In genomic region chr9:108722396-108722795, GRCh38 we compare ENCODE assay signal across 19 cellular contexts.
DNase-seq lines count a peak whose midpoint lies in the region; ATAC-seq and TF ChIP-seq lines count a peak whose summit lies in the region.
"Had no signal": no experiment of that assay in that cellular context is flagged by ENCODE, and none has a peak within 500 bp of the region (broad histone marks: within the 10 kb centered on the region; RNA-seq: fewer than 3 reads in every experiment).

No MANE protein-coding gene starts in this region.

- ATAC-seq in left ventricle myocardium superior (no peak), Right ventricle myocardium superior (ENCODE audit: poor library complexity) (no peak), gastrocnemius medialis (peak; percentile 42 to 53), HG03442 (IDR thresholded peaks at IDR 0.05; ENCODE audit: unreplicated experiment) (no peak), HG02798 (IDR thresholded peaks at IDR 0.05; ENCODE audit: poor library complexity, unreplicated experiment) (no peak)

- H3K4me3 ChIP-seq in fibroblast of the aortic adventitia (ENCODE audit: low read depth, low read length): no peak overlapping the region
- no peak overlapping the region for H3K4me3 ChIP-seq in gastrocnemius medialis
- H3K4me3 ChIP-seq in coronary artery: no peak overlapping the region

- no peaks in the 10 kb centered on the region for H3K36me3 ChIP-seq in gastrocnemius medialis

- in situ Hi-C loops in gastrocnemius medialis (cut with MboI; ENCODE audit: low sequenced_read_pairs in 4 of 4): no loop called here

- no peaks in the 10 kb centered on the region for H3K4me1 ChIP-seq in gastrocnemius medialis

- TF ChIP-seq CTCF in fibroblast of the aortic adventitia (IDR thresholded peaks at IDR 0.05; ENCODE audit: insufficient read depth, low read length) (no peak), gastrocnemius medialis (IDR thresholded peaks at IDR 0.05 in 4 of 5, conservative IDR thresholded peaks at IDR 0.05 in 1 of 5) (no peak), coronary artery (IDR thresholded peaks at IDR 0.05) (no peak)

- H3K27ac ChIP-seq in gastrocnemius medialis (no peak overlapping the region), coronary artery (no peak overlapping the region)

- H3K27me3 ChIP-seq in gastrocnemius medialis: no peaks in the 10 kb centered on the region

- DNase-seq in left ventricle myocardium superior (peak; percentile 35), Right ventricle myocardium superior (no peak), fibroblast of the aortic adventitia (ENCODE audit: low read depth) (peak; percentile 49), gastrocnemius medialis (peak; percentile 10 to 40), activated gamma-delta T cell (lab: John Stamatoyannopoulos, UW) (no peak), coronary artery (ENCODE audit: low spot score) (no peak)
- DNase-seq: 8988T, C1 segment of cervical spinal cord, GF-D8, HCEC 1CT, KG1, NCI-H1048, NCI-H1436 treated with DMSO at 0.1 percent for 48 hours, NCI-H2029 treated with DMSO at 0.1 percent for 48 hours, NCI-H2171 treated with DMSO at 0.1 percent for 48 hours, NCI-H446 treated with DMSO at 0.1 percent for 48 hours, NCI-H748 treated with DMSO at 0.1 percent for 48 hours had no signal

- intact Hi-C loops in left ventricle myocardium superior (cut with micrococcal nuclease): no loop called here
- intact Hi-C loops in Right ventricle myocardium superior (cut with DNase I): no loop called here
- intact Hi-C loops in gastrocnemius medialis (cut with DNase I; ENCODE audit: low total_unique reads): no loop called here

- TF ChIP-seq POLR2A in gastrocnemius medialis (IDR thresholded peaks at IDR 0.05): no peak

- H3K9me3 ChIP-seq in gastrocnemius medialis: no peaks in the 10 kb centered on the region

Comparison
In these comparisons a context has a peak if more than half of its experiments do, and no peak if none do; other contexts are left out.
1. DNase-seq: peak in left ventricle myocardium superior (single experiment), fibroblast of the aortic adventitia (single experiment) and gastrocnemius medialis (2 of 2); none in Right ventricle myocardium superior (single experiment), activated gamma-delta T cell (single experiment) and coronary artery (single experiment).
2. ATAC-seq: peak in gastrocnemius medialis (2 of 2); none in left ventricle myocardium superior (single experiment), Right ventricle myocardium superior (single experiment), HG03442 (single experiment) and HG02798 (single experiment).